ENCODE assay signal across 26 cellular contexts in the genomic region with DNA sequence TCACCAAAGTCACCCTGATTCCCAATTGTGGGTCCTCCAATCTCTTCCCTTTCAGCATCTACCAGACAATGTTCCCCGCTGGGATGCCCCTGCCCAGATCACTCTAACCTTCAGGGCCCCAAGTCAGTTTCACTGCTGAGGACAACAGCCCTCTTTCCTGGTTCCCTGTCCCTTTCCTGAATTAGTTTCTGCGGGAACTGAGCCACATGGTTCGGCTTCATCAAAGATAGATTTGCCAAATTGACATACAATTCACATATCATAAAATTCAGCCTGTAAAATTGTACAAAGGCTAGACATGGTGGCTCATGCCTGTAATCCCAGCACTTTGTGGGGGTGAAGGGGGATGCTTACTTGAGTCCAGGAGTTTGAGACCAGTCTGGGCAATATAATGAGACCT. TPM values are rescaled to one million over a fixed set of nuclear protein-coding genes. Genes with fewer than 3 reads are reported as not detected.
"Had no signal": no experiment of that assay in that cellular context is flagged by ENCODE, and none has a peak within 500 bp of the region (broad histone marks: within the 10 kb centered on the region; RNA-seq: fewer than 3 reads in every experiment).

No MANE protein-coding gene starts in this region.

- H3K9me3 ChIP-seq: ovary, psoas muscle, sigmoid colon, testis, tibial artery, upper lobe of left lung had no signal

- H3K9me3 Mint-ChIP-seq: memory B cell, nephron had no signal

- ATAC-seq: left lobe of liver; naive thymus-derived CD4-positive, alpha-beta T cell; psoas muscle; right cardiac atrium; stimulated activated memory B cell treated with anti-CD40 and anti-IgM and Interleukin-4, amounts not matched to agents 10 μg/mL and 1 μg/mL and 100 μg/mL, for 72 hours; stimulated activated naive CD8-positive, alpha-beta T cell treated with anti-CD3 and anti-CD28 coated beads, Interleukin-15, Interleukin-2, amounts not matched to agents 100 U/mL and 50 U/mL, for 24 hours had no signal

- H3K36me3 Mint-ChIP-seq: memory B cell; naive thymus-derived CD4-positive, alpha-beta T cell; stimulated activated memory B cell treated with anti-CD40 and anti-IgM and Interleukin-4, amounts not matched to agents 10 μg/mL and 1 μg/mL and 100 μg/mL, for 72 hours had no signal

- H3K36me3 ChIP-seq: ovary, sigmoid colon had no signal

- H3K27me3 Mint-ChIP-seq: memory B cell; naive thymus-derived CD4-positive, alpha-beta T cell; stimulated activated memory B cell treated with anti-CD40 and anti-IgM and Interleukin-4, amounts not matched to agents 10 μg/mL and 1 μg/mL and 100 μg/mL, for 72 hours had no signal

- DNase-seq: cortex of kidney; naive thymus-derived CD4-positive, alpha-beta T cell; nucleus accumbens; ovary; posterior cingulate gyrus; psoas muscle; right cardiac atrium; sigmoid colon; spleen; stimulated activated CD4-positive, alpha-beta T cell treated with anti-CD3 and anti-CD28 coated beads, Interleukin-4, amount 100 ng/mL, for 4 hours; stimulated activated naive CD8-positive, alpha-beta T cell treated with anti-CD3 and anti-CD28 coated beads, Interleukin-15, Interleukin-2, amounts not matched to agents 100 U/mL and 50 U/mL, for 24 hours; substantia nigra; testis; tibial artery; upper lobe of left lung had no signal

- H3K4me1 Mint-ChIP-seq: nephron had no signal

- H3K4me3 ChIP-seq: lung, ovary, psoas muscle, sigmoid colon, spleen, testis, tibial artery, upper lobe of left lung had no signal

- H3K4me3 Mint-ChIP-seq: memory B cell; naive thymus-derived CD4-positive, alpha-beta T cell; nephron; stimulated activated memory B cell treated with anti-CD40 and anti-IgM and Interleukin-4, amounts not matched to agents 10 μg/mL and 1 μg/mL and 100 μg/mL, for 72 hours had no signal

- H3K27ac Mint-ChIP-seq: memory B cell; naive thymus-derived CD4-positive, alpha-beta T cell; nephron; stimulated activated memory B cell treated with anti-CD40 and anti-IgM and Interleukin-4, amounts not matched to agents 10 μg/mL and 1 μg/mL and 100 μg/mL, for 72 hours had no signal

- H3K27me3 ChIP-seq: ovary, sigmoid colon, spleen, testis, tibial artery, upper lobe of left lung had no signal

- H3K27ac ChIP-seq: ovary, psoas muscle, sigmoid colon, spleen, testis, tibial artery, upper lobe of left lung had no signal

RNA-seq across cellular contexts. Expression of a gene that starts 27.8 kb away (rescaled TPM):
- total RNA-seq: dermis microvascular lymphatic vessel endothelial cell, fibroblast of villous mesenchyme, left lobe of liver, mononuclear cell, ovary, psoas muscle, renal cortical epithelial cell, right cardiac atrium, sigmoid colon, skeletal muscle tissue, spleen had no signal
- polyA plus RNA-seq: liver; naive thymus-derived CD4-positive, alpha-beta T cell; ovary had no signal
